Comparison of ENCODE assay signal across 8 cellular contexts in the genomic region with DNA sequence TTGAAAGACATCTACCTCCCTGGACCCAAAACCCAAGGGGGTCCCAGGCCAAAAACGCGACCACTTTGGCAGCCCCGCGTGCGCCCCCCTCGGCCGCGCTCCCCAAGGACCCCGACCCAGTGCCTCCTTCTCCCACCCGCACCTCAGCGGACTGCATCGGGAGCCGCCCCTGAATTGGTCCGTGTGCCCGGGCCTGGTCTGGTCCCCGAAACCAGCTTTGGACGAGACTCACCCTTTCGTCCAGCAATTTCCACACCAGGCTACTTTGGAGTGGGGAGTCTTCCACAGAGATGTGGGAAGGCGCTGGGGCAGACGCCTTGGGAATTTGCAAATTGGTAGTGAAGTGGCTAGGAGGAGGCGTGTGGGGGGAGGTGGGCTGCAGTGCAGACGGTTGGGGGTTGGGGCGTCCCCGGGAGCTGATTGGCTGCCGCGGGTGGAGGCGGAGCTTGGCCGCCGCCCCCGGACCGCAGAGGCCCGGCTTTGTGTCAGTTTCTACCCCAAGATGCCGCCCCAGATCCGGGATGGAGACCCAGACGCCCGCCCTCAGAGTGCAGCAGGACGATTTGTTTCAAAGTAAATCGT. TPM values are rescaled to one million over a fixed set of nuclear protein-coding genes. Genes with fewer than 3 reads are reported as not detected.
DNase-seq lines count a peak whose midpoint lies in the region; ATAC-seq and TF ChIP-seq lines count a peak whose summit lies in the region.

No MANE protein-coding gene starts in this region.

- peak overlapping the region; percentile 4; the same call in 1 of the 2 replicates for H3K4me2 ChIP-seq in OCI-LY1 (ENCODE audit: low read length)

- peak; percentile 54 for DNase-seq in Right ventricle myocardium inferior (ENCODE audit: missing footprints)
- no peak for DNase-seq in cardiac septum (ENCODE audit: low spot score)
- DNase-seq in lung microvascular endothelial cell (ENCODE audit: low read depth in 2 of 2), result peak; percentile 71 to 82
- no peak for DNase-seq in suprapubic skin (ENCODE audit: low spot score in 2 of 2)
- DNase-seq in activated gamma-delta T cell treated with Interleukin-2 at 50 U/mL for 16 hours, result no peak

- no peaks in the 10 kb centered on the region for H3K79me2 ChIP-seq in OCI-LY1 (ENCODE audit: insufficient read depth, low read length)

- WGBS in suprapubic skin, result 14% methylated on average over 38 of the region's 38 CpGs

- H3K36me3 ChIP-seq in OCI-LY1 (ENCODE audit: insufficient read depth, low read length) (no peaks in the 10 kb centered on the region), endocrine pancreas (ENCODE audit: control insufficient read depth, insufficient read depth, low read length) (no peaks in the 10 kb centered on the region), suprapubic skin (peaks cover 3% of the 10 kb centered on the region)

- H3K9ac ChIP-seq in OCI-LY1 (ENCODE audit: low read length) (no peak overlapping the region), endocrine pancreas (ENCODE audit: control insufficient read depth, insufficient read depth, low read length) (peak overlapping the region; percentile 71)

- no peaks in the 10 kb centered on the region for H3K9me2 ChIP-seq in OCI-LY1 (ENCODE audit: low read depth, low read length)

- intact Hi-C loops in Right ventricle myocardium inferior (cut with DNase I), result no loop called here
- intact Hi-C loops in cardiac septum (cut with DNase I), result no loop called here

- H2AFZ ChIP-seq in OCI-LY1 (ENCODE audit: low read length), result no peak overlapping the region

- H3F3A ChIP-seq in OCI-LY1 (ENCODE audit: insufficient read depth, low read length), result no peaks in the 10 kb centered on the region

- TF ChIP-seq EP300 in suprapubic skin (IDR thresholded peaks at IDR 0.05), result no peak

- H3K9me3 ChIP-seq in OCI-LY1 (ENCODE audit: low read length) (no peaks in the 10 kb centered on the region), endocrine pancreas (ENCODE audit: control insufficient read depth, low read length) (no peaks in the 10 kb centered on the region), suprapubic skin (no peaks in the 10 kb centered on the region)

- H3K4me3 ChIP-seq in OCI-LY1 (ENCODE audit: low read depth, low read length, poor library complexity, severe bottlenecking) (no peak overlapping the region), endocrine pancreas (ENCODE audit: control insufficient read depth, insufficient read depth, low read length) (peak overlapping the region; percentile 75), suprapubic skin (peak overlapping the region; percentile 41)

- TF ChIP-seq CTCF in OCI-LY1 (IDR thresholded peaks at IDR 0.05; ENCODE audit: low read length), result no peak
- no peak for TF ChIP-seq CTCF in suprapubic skin (IDR thresholded peaks at IDR 0.05)

- ATAC-seq in Right ventricle myocardium inferior, result no peak
- peak; percentile 83 for ATAC-seq in HG02870 (IDR thresholded peaks at IDR 0.05; ENCODE audit: unreplicated experiment)

- no peaks in the 10 kb centered on the region for H3K4me1 ChIP-seq in OCI-LY1 (ENCODE audit: insufficient read depth, low read length, severe bottlenecking)
- peaks cover 10% of the 10 kb centered on the region for H3K4me1 ChIP-seq in endocrine pancreas (ENCODE audit: control insufficient read depth, insufficient read depth, low read length)
- peaks cover 27% of the 10 kb centered on the region for H3K4me1 ChIP-seq in suprapubic skin

- no peaks in the 10 kb centered on the region; the same call in 1 of the 2 replicates for H3K27me3 ChIP-seq in OCI-LY1 (ENCODE audit: insufficient read depth, low read length)
- H3K27me3 ChIP-seq in endocrine pancreas (ENCODE audit: control insufficient read depth, insufficient read depth, low read length), result no peaks in the 10 kb centered on the region
- no peaks in the 10 kb centered on the region for H3K27me3 ChIP-seq in suprapubic skin

- no peaks in the 10 kb centered on the region for H4K20me1 ChIP-seq in OCI-LY1 (ENCODE audit: insufficient read depth, low read length)

- TF ChIP-seq POLR2A in suprapubic skin (IDR thresholded peaks at IDR 0.05), result no peak

- H3K27ac ChIP-seq in OCI-LY1 (ENCODE audit: low read depth, low read length, poor library complexity, severe bottlenecking), result no peak overlapping the region
- H3K27ac ChIP-seq in suprapubic skin, result no peak overlapping the region

RNA-seq across cellular contexts. Expression of gene TCAF1, which starts 16.9 kb away (rescaled TPM):
- total RNA-seq in Right ventricle myocardium inferior (38.7 TPM), cardiac septum (46.3 TPM), lung microvascular endothelial cell (32.7 and 38.1 TPM in 2 replicates), suprapubic skin (10 to 100 TPM; 26.6 to 56.7 (median 30.7) TPM)

RNA-seq across cellular contexts. Expression of gene OR2F2, which starts 50.0 kb away (rescaled TPM):
- not detected for total RNA-seq in Right ventricle myocardium inferior
- not detected for total RNA-seq in cardiac septum
- not detected in 2 replicates for total RNA-seq in lung microvascular endothelial cell
- total RNA-seq in suprapubic skin, result not detected

Comparison
In these comparisons a context has a peak if more than half of its experiments do, and no peak if none do; other contexts are left out.
1. DNase-seq: peak in Right ventricle myocardium inferior (single experiment) and lung microvascular endothelial cell (2 of 2); none in cardiac septum (single experiment), suprapubic skin (0 of 2) and activated gamma-delta T cell treated with Interleukin-2 at 50 U/mL for 16 hours (single experiment).